In genomic region chr21:37087188-37087587, GRCh38 we compare ENCODE assay signal across 2 cellular contexts.
TF ChIP-seq lines count a peak whose summit lies in the region.

No MANE protein-coding gene starts in this region.

TF ChIP-seq in IMR-90, 13 proteins besides CTCF, POLR2A, EP300 and RAD21:
- peak; percentile 43; the same call in 1 of the 2 replicates for TF ChIP-seq NFE2L2 (IDR thresholded peaks at IDR 0.05; ENCODE audit: low read depth, low read length)
- 0 out of 2 replicates have a peak, but pooled peaks have one; percentile 29 for TF ChIP-seq FOS (IDR thresholded peaks at IDR 0.05; ENCODE audit: low read depth, low read length)
- TF ChIP-seq BHLHE40 (IDR thresholded peaks at IDR 0.05; ENCODE audit: low read depth, low read length) = peak; percentile 72; the same call in 1 of the 2 replicates
- peak; percentile 61 for TF ChIP-seq SMC3 (IDR thresholded peaks at IDR 0.05; ENCODE audit: low read depth, low read length)
- TF ChIP-seq MAFK (IDR thresholded peaks at IDR 0.05; ENCODE audit: low read depth, low read length) = peak; percentile 55; the same call in 1 of the 2 replicates
- no peak for TF ChIP-seq CHD1 (IDR thresholded peaks at IDR 0.05; ENCODE audit: low read depth, low read length)
- no peak for TF ChIP-seq MAZ (IDR thresholded peaks at IDR 0.05; ENCODE audit: borderline replicate concordance, low read depth, low read length)
TF ChIP-seq in IMR-90: peak in this region for 5.

TF ChIP-seq in HepG2, 621 proteins besides CTCF, POLR2A, EP300 and RAD21:
- TF ChIP-seq SMC3 (IDR thresholded peaks at IDR 0.05; ENCODE audit: low read length) (peak; percentile 6; the same call in 1 of the 2 replicates), STAG1 (CRISPR knock-in tag; IDR thresholded peaks at IDR 0.05) (0 out of 2 replicates have a peak, but pooled peaks have one; percentile 22), ZNF563 (CRISPR knock-in tag; IDR thresholded peaks at IDR 0.05) (no peak), ZNF30 (CRISPR knock-in tag; IDR thresholded peaks at IDR 0.05) (no peak), MED1 (CRISPR knock-in tag; IDR thresholded peaks at IDR 0.05) (no peak), FOXA1 (IDR thresholded peaks at IDR 0.05) (no peak), FOXA1 (CRISPR knock-in tag; IDR thresholded peaks at IDR 0.05) (no peak)
TF ChIP-seq in HepG2: peak in this region for 2.
